Comparison of ENCODE assay signal across 8 cellular contexts in the genomic region with DNA sequence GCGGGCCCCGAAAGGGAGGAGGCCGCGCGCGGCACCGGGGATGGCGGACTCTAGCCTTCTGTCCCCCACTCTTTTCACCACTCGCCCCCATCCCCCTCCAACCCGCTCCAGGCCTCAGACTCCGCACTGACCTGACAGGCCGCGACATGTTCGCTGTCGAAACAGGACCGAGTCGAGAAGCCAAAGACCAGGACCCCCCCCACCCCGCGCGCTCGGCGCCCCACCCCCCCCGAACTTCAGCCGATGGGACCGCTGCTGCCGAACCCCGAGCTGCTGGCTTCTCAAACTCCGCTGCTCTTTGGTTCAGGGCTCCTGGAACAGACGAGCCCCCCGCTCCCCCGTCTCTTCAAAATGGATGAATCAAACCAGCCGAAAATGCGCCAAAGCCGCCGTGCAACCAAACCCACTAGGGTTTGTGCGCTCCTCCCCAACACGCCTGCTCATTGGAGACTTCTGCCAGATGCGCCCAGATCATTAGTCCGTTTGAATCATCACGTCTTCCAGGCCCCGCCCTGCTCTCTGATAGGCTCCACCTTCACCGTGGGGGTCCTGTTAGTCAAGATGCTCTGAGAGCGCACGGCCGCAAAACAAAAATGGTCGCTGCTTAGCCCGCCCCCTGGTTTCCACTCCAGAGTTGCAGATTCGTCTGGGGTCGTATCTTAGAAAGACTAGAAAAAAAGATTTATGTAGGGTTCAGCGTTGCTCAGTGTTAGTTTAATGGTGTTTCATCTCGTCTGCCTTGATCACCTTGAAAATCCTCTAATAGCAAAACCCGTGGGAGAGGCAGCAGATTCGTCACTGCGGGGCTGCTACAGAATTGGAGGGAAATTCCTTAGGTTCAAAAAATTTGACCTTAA. TPM values are rescaled to one million over a fixed set of nuclear protein-coding genes. Genes with fewer than 3 reads are reported as not detected.
DNase-seq lines count a peak whose midpoint lies in the region; ATAC-seq and TF ChIP-seq lines count a peak whose summit lies in the region.

A gene with protein sequence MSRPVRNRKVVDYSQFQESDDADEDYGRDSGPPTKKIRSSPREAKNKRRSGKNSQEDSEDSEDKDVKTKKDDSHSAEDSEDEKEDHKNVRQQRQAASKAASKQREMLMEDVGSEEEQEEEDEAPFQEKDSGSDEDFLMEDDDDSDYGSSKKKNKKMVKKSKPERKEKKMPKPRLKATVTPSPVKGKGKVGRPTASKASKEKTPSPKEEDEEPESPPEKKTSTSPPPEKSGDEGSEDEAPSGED (minus strand): TSS at position 357 of the 857 bp plus-strand sequence. CDS start 209 bp downstream, at position 148.

- peak within 1 kb of the TSS; percentile 93 for H3K4me3 Mint-ChIP-seq in CD8-positive, alpha-beta T cell

- POLR2A ChIA-PET in CD8-positive, alpha-beta T cell (lab: Charles Lee) = interaction anchor here (0.8 to 4.4 kb wide), 15 partner anchors 15 to 464 kb away, joined by 3 to 70 read pairs (median 4); a partner anchor contains a TSS

- no peaks in the 10 kb centered on the region for H3K36me3 ChIP-seq in CD8-positive, alpha-beta T cell (ENCODE audit: insufficient read depth, low read length)
- H3K36me3 ChIP-seq in lower lobe of right lung = no peaks in the 10 kb centered on the region

- ATAC-seq in CD8-positive, alpha-beta T cell = peak; percentile 77
- ATAC-seq in GM19467 (IDR thresholded peaks at IDR 0.05; ENCODE audit: unreplicated experiment) (peak; percentile 66), lower lobe of right lung (peak; percentile 93 to 95)

- intact Hi-C loops in CD8-positive, alpha-beta T cell (cut with DNase I, micrococcal nuclease) = loop anchor here (1.0 to 5.0 kb wide), 7 partner anchors 25 to 1302 kb away; a partner anchor contains a TSS
- intact Hi-C loops in lower lobe of right lung (cut with DNase I) = no loop called here

- no peaks in the 10 kb centered on the region for H3K27me3 Mint-ChIP-seq in CD8-positive, alpha-beta T cell (ENCODE audit: low read depth)

- CTCF ChIA-PET in CD8-positive, alpha-beta T cell (lab: Charles Lee) = interaction anchor here (1.0 to 1.5 kb wide), 5 partner anchors 11 to 42 kb away, joined by 3 to 5 read pairs (median 4); a partner anchor contains a TSS

- no peak for TF ChIP-seq CTCF in CD8-positive, alpha-beta T cell (IDR thresholded peaks at IDR 0.05)
- no peak for TF ChIP-seq CTCF in lower lobe of right lung (IDR thresholded peaks at IDR 0.05)

- peak; percentile 91 to 99 (median 95) for DNase-seq in CD8-positive, alpha-beta T cell
- DNase-seq in HS-27A (ENCODE audit: low read depth) (peak; percentile 92), NK-92 (lab: John Stamatoyannopoulos, UW; ENCODE audit: unreplicated experiment) (peak; percentile 85), lower lobe of right lung (peak; percentile 98)
- DNase-seq in activated CD8-positive, alpha-beta memory T cell treated with anti-CD3 and anti-CD28 coated beads for 1 hour (ENCODE audit: extremely low read depth in 1 of 2, low read depth in 1 of 2) = peak; percentile 87 to 94
- peak; percentile 94 for DNase-seq in effector CD4-positive, alpha-beta T cell
- DNase-seq in stimulated activated CD4-positive, alpha-beta T cell treated with anti-CD3 and anti-CD28 coated beads, TNF-alpha, amount 100 ng/mL, for 24 hours (ENCODE audit: low read depth in 3 of 3) = peak; percentile 91 to 96 (median 96)

- H3K36me3 Mint-ChIP-seq in CD8-positive, alpha-beta T cell = peaks cover 11% of the 10 kb centered on the region

- H3K4me3 ChIP-seq in CD8-positive, alpha-beta T cell (ENCODE audit: low read depth, low read length) = peak within 1 kb of the TSS; percentile 91
- H3K4me3 ChIP-seq in lower lobe of right lung = peak within 1 kb of the TSS; percentile 80

- peaks cover 30% of the 10 kb centered on the region for H3K4me1 ChIP-seq in CD8-positive, alpha-beta T cell (ENCODE audit: insufficient read depth, low read length)
- H3K4me1 ChIP-seq in lower lobe of right lung = peaks cover 31% of the 10 kb centered on the region

- H3K4me1 Mint-ChIP-seq in CD8-positive, alpha-beta T cell (ENCODE audit: low read depth) = peaks cover 39% of the 10 kb centered on the region

- peak within 1 kb of the TSS; percentile 79 for H3K27ac ChIP-seq in CD8-positive, alpha-beta T cell (ENCODE audit: low read depth, low read length)
- H3K27ac ChIP-seq in lower lobe of right lung = peak within 1 kb of the TSS; percentile 94

- H3K9me3 Mint-ChIP-seq in CD8-positive, alpha-beta T cell = no peaks in the 10 kb centered on the region

- H3K27me3 ChIP-seq in CD8-positive, alpha-beta T cell (ENCODE audit: insufficient read depth, low read length) = no peaks in the 10 kb centered on the region
- no peaks in the 10 kb centered on the region for H3K27me3 ChIP-seq in lower lobe of right lung (ENCODE audit: low read depth)

- H3K9me3 ChIP-seq in CD8-positive, alpha-beta T cell (ENCODE audit: low read length) = no peaks in the 10 kb centered on the region
- H3K9me3 ChIP-seq in lower lobe of right lung = no peaks in the 10 kb centered on the region

- peak within 1 kb of the TSS; percentile 98 for H3K27ac Mint-ChIP-seq in CD8-positive, alpha-beta T cell

RNA-seq across cellular contexts. Expression of the gene that starts here (rescaled TPM):
- 10 to 100 TPM; 70.5 to 95.3 TPM for total RNA-seq in CD8-positive, alpha-beta T cell
- total RNA-seq in lower lobe of right lung = 111 TPM

Comparison
In these comparisons a context has a peak if more than half of its experiments do, and no peak if none do; other contexts are left out.
1. Peak in every context shown above with its lines: DNase-seq, ATAC-seq, H3K4me3 ChIP-seq and H3K27ac ChIP-seq.